1 cellular context compared by ENCODE assay signal in the genomic region with DNA sequence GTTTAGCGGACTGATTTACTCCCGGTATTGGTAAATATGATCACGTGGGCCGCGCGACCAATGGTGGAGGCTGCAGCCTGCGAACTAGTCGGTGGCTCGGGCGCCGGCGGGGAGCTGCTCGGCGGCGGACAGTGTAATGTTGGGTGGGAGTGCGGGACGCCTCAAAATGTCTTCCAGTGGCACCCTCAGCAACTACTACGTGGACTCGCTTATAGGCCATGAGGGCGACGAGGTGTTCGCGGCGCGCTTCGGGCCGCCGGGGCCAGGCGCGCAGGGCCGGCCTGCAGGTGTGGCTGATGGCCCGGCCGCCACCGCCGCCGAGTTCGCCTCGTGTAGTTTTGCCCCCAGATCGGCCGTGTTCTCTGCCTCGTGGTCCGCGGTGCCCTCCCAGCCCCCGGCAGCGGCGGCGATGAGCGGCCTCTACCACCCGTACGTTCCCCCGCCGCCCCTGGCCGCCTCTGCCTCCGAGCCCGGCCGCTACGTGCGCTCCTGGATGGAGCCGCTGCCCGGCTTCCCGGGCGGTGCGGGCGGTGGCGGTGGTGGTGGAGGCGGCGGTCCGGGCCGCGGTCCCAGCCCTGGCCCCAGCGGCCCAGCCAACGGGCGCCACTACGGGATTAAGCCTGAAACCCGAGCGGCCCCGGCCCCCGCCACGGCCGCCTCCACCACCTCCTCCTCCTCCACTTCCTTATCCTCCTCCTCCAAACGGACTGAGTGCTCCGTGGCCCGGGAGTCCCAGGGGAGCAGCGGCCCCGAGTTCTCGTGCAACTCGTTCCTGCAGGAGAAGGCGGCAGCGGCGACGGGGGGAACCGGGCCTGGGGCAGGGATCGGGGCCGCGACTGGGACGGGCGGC.
TF ChIP-seq lines count a peak whose summit lies in the region.

TSS of gene HOXD9 (plus strand) at position 87 of the 850 bp plus-strand sequence. CDS start at position 137, 50 bp downstream.

TF ChIP-seq in IMR-90, 13 proteins besides CTCF, POLR2A, EP300 and RAD21 (continued from another document):
- TF ChIP-seq USF2 (IDR thresholded peaks at IDR 0.05; ENCODE audit: low read depth, low read length) (peak; percentile 75), RCOR1 (IDR thresholded peaks at IDR 0.05; ENCODE audit: insufficient replicate concordance, low read length) (no peak), CHD1 (IDR thresholded peaks at IDR 0.05; ENCODE audit: low read depth, low read length) (no peak)
